17 cellular contexts compared by ENCODE assay signal in genomic region chr22:15651954-15652353, GRCh38. TPM values are rescaled to one million over a fixed set of nuclear protein-coding genes. Genes with fewer than 3 reads are reported as not detected.
DNase-seq lines count a peak whose midpoint lies in the region; ATAC-seq and TF ChIP-seq lines count a peak whose summit lies in the region.
"Not testable (repeated sequence)": the region's sequence is repeated elsewhere in the genome, so short reads cannot be mapped to it uniquely, and the experiment has no call there.
"Had no signal": no experiment of that assay in that cellular context is flagged by ENCODE, and none has a peak within 500 bp of the region (broad histone marks: within the 10 kb centered on the region; RNA-seq: fewer than 3 reads in every experiment).

No MANE protein-coding gene starts in this region.

- ATAC-seq in RWPE2 (ENCODE audit: low read depth) = 0 out of 3 replicates have a peak, but pooled peaks have one; percentile 36

- H3K79me2 ChIP-seq in SK-N-SH (ENCODE audit: insufficient read depth) = not testable (repeated sequence)

- not testable (repeated sequence) for H3K4me3 ChIP-seq in RWPE2 (ENCODE audit: severe bottlenecking); SK-N-SH (ENCODE audit: low read depth in 2 of 2, low read length in 1 of 2); testis

- DNase-seq in NCI-H226 = peak; percentile 1
- not testable (repeated sequence) for DNase-seq in RWPE2 (ENCODE audit: low spot score); SK-N-SH
- peak; percentile 20 for DNase-seq in testis

- H3K4me2 ChIP-seq in SK-N-SH = not testable (repeated sequence)

- not testable (repeated sequence) for H3K9me2 ChIP-seq in SK-N-SH

- not testable (repeated sequence) for TF ChIP-seq RAD21 in Ishikawa (IDR thresholded peaks at IDR 0.05; ENCODE audit: low read depth); SK-N-SH (IDR thresholded peaks at IDR 0.05; ENCODE audit: low read length)

- not testable (repeated sequence) for TF ChIP-seq CTCF in RWPE2 (IDR thresholded peaks at IDR 0.05; ENCODE audit: poor library complexity, severe bottlenecking); SK-N-SH (IDR thresholded peaks at IDR 0.05); testis (IDR thresholded peaks at IDR 0.05)

- CTCF ChIA-PET in SK-N-SH (lab: Yijun Ruan, JAX) = not testable (repeated sequence)

- not testable (repeated sequence) for H3K9me3 ChIP-seq in RWPE2 (ENCODE audit: severe bottlenecking); SK-N-SH; testis

- 13% methylated on average over 6 of the region's 7 CpGs for WGBS in SK-N-SH (ENCODE audit: low lambda C conversion rate)
- 25 to 33% methylated on average over 2 to 5 of the region's 7 CpGs for WGBS in testis, 2 donors

- not testable (repeated sequence) for TF ChIP-seq EP300 in Ishikawa (IDR thresholded peaks at IDR 0.05; ENCODE audit: borderline replicate concordance); SK-N-SH (IDR thresholded peaks at IDR 0.05; ENCODE audit: borderline replicate concordance in 1 of 2, low read depth in 1 of 2, low read length in 1 of 2)

- not testable (repeated sequence) for H3K27ac ChIP-seq in RWPE2 (ENCODE audit: poor library complexity, severe bottlenecking); SK-N-SH (ENCODE audit: low read depth in 2 of 2, low read length in 1 of 2); testis

- H3F3A ChIP-seq in SK-N-SH (replicated peaks; ENCODE audit: insufficient read depth) = not testable (repeated sequence)

- H3K36me3 ChIP-seq in RWPE2 (ENCODE audit: low read depth); SK-N-SH (replicated peaks in 1 of 2; ENCODE audit: control insufficient read depth in 1 of 2, insufficient read depth in 2 of 2, low read length in 1 of 2); testis (ENCODE audit: low read depth, missing control alignments): not testable (repeated sequence)

- not testable (repeated sequence) for H3K9ac ChIP-seq in SK-N-SH

- intact Hi-C loops in testis (cut with DNase I; ENCODE audit: low total_unique reads) = not testable (repeated sequence)

- POLR2A ChIA-PET in SK-N-SH (lab: Yijun Ruan, JAX) = not testable (repeated sequence)

- not testable (repeated sequence) for H3K4me1 ChIP-seq in RWPE2 (ENCODE audit: insufficient read depth, poor library complexity, severe bottlenecking); SK-N-SH (ENCODE audit: control insufficient read depth in 1 of 2, insufficient read depth in 2 of 2, low read depth in 1 of 2, low read length in 1 of 2); testis

- not testable (repeated sequence) for H4K20me1 ChIP-seq in SK-N-SH (ENCODE audit: insufficient read depth)

- not testable (repeated sequence) for H3K27me3 ChIP-seq in RWPE2 (ENCODE audit: insufficient read depth, poor library complexity, severe bottlenecking); SK-N-SH (ENCODE audit: insufficient read depth); testis

- TF ChIP-seq POLR2A in testis (IDR thresholded peaks at IDR 0.05) = not testable (repeated sequence)

- not testable (repeated sequence) for H2AFZ ChIP-seq in SK-N-SH (ENCODE audit: low read depth)

TF ChIP-seq in Ishikawa, 13 proteins besides CTCF, POLR2A, EP300 and RAD21:
- peak; percentile 39; the same call in 1 of the 2 replicates for TF ChIP-seq REST (IDR thresholded peaks at IDR 0.05; ENCODE audit: low read depth)
TF ChIP-seq in Ishikawa: peak in this region for 1; not testable (repeated sequence) for 12.

TF ChIP-seq in SK-N-SH, 30 proteins besides CTCF, POLR2A, EP300 and RAD21:
- peak; percentile 68; the same call in 1 of the 2 replicates for TF ChIP-seq REST (IDR thresholded peaks at IDR 0.05; ENCODE audit: low read depth, low read length)
TF ChIP-seq in SK-N-SH: peak in this region for 1; not testable (repeated sequence) for 29.

RNA-seq across cellular contexts. Expression of gene POTEH, which starts 37.9 kb away (rescaled TPM):
- 1.3 TPM in 2 replicates for polyA plus RNA-seq in SK-N-SH (2012; rRNA removed)
- 0.09 and 0.17 TPM in 2 replicates for polyA plus RNA-seq in SK-N-SH (2012; cell fraction: cytosol; rRNA removed)
- polyA plus RNA-seq in SK-N-SH (2012; cell fraction: nucleus; rRNA removed) = 6.0 and 10.2 TPM in 2 replicates
- total RNA-seq in testis = 10 to 100 TPM; 33.6 to 57.6 TPM
- polyA plus RNA-seq in testis (ENCODE audit: insufficient read depth, low read depth, low replicate concordance) = 2.4 TPM
- total RNA-seq: A673; B cell; Caco-2; Calu3; CD4-positive, alpha-beta memory T cell; CD4-positive, alpha-beta T cell; CD4-positive, CD25-positive, alpha-beta regulatory T cell; CD8-positive, alpha-beta memory T cell; CD8-positive, alpha-beta T cell had no signal
- polyA plus RNA-seq: AG04450; BJ; CD14-positive monocyte; CD4-positive, alpha-beta memory T cell; CD4-positive, CD25-positive, alpha-beta regulatory T cell; CD8-positive, alpha-beta memory T cell had no signal
